Comparison of ENCODE assay signal across 1 cellular context in genomic region chr1:209807509-209807908, GRCh38.
TF ChIP-seq lines count a peak whose summit lies in the region.

No MANE protein-coding gene starts in this region.

TF ChIP-seq in endothelial cell of umbilical vein, 7 proteins besides CTCF, POLR2A, EP300 and RAD21:
- TF ChIP-seq GATA2 (IDR thresholded peaks at IDR 0.05; ENCODE audit: insufficient read depth, insufficient read length, low read depth, low read length) (no peak), FOS (IDR thresholded peaks at IDR 0.05; ENCODE audit: borderline replicate concordance, insufficient read depth, low read length) (no peak), MYC (IDR thresholded peaks at IDR 0.05; ENCODE audit: low read depth, low read length) (no peak), MAX (IDR thresholded peaks at IDR 0.05; ENCODE audit: insufficient read depth, insufficient read length) (no peak), EZH2 (IDR thresholded peaks at IDR 0.05; ENCODE audit: borderline replicate concordance, low read depth, low read length, severe bottlenecking) (no peak)
